In the genomic region with DNA sequence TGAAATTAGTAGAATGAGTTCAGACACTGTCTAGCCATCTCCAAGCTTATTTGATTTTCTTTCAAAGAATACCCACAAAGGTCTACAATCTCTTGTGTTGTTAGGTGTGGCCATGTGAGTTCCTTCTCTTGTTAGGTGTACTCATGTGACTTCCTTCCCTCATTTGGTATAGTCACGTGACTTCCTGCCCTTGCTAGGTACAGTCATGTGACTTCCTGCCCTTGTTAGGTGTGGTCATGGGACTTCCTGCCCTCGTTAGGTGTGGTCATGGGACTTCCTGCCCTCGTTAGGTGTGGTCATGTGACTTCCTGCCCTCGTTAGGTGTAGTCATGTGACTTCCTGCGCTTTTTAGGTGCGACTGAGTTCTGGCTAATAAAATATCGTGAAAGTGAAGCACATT, we compare ENCODE assay signal across 1 cellular context.
TF ChIP-seq lines count a peak whose summit lies in the region.

No MANE protein-coding gene starts in this region.

TF ChIP-seq in GM12878, 131 proteins besides CTCF, POLR2A, EP300 and RAD21 (continued from another document):
- TF ChIP-seq ZZZ3 (IDR thresholded peaks at IDR 0.05; ENCODE audit: control insufficient read depth, insufficient read length, low read depth) (no peak), BHLHE40 (IDR thresholded peaks at IDR 0.05; ENCODE audit: borderline replicate concordance in 1 of 2, low read depth in 2 of 2, low read length in 1 of 2) (peak in 1 of 2 experiments; percentile 45; a peak in 1 of 4 replicates), GABPA (IDR thresholded peaks at IDR 0.05; ENCODE audit: low read depth) (peak; percentile 56; the same call in 1 of the 2 replicates), EZH2 (IDR thresholded peaks at IDR 0.05; ENCODE audit: borderline replicate concordance, control insufficient read depth, low read depth, low read length) (no peak), PAX5 (IDR thresholded peaks at IDR 0.05; ENCODE audit: borderline replicate concordance, low read depth, low read length) (no peak), RAD51 (IDR thresholded peaks at IDR 0.05) (peak; percentile 93), JUND (IDR thresholded peaks at IDR 0.05; ENCODE audit: low read depth, low read length) (no peak), YBX1 (IDR thresholded peaks at IDR 0.05) (no peak), SREBF2 (IDR thresholded peaks at IDR 0.05; ENCODE audit: low read length) (no peak), BRCA1 (IDR thresholded peaks at IDR 0.05; ENCODE audit: low read depth, low read length) (no peak), POLR2AphosphoS2 (IDR thresholded peaks at IDR 0.05; ENCODE audit: low read depth, low read length) (no peak)
- TF ChIP-seq, protein P1, sequence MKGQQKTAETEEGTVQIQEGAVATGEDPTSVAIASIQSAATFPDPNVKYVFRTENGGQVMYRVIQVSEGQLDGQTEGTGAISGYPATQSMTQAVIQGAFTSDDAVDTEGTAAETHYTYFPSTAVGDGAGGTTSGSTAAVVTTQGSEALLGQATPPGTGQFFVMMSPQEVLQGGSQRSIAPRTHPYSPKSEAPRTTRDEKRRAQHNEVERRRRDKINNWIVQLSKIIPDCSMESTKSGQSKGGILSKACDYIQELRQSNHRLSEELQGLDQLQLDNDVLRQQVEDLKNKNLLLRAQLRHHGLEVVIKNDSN (IDR thresholded peaks at IDR 0.05; ENCODE audit: borderline replicate concordance, extremely low read length, insufficient read depth, low read depth, low read length) = peak; percentile 30
- TF ChIP-seq, protein P2, sequence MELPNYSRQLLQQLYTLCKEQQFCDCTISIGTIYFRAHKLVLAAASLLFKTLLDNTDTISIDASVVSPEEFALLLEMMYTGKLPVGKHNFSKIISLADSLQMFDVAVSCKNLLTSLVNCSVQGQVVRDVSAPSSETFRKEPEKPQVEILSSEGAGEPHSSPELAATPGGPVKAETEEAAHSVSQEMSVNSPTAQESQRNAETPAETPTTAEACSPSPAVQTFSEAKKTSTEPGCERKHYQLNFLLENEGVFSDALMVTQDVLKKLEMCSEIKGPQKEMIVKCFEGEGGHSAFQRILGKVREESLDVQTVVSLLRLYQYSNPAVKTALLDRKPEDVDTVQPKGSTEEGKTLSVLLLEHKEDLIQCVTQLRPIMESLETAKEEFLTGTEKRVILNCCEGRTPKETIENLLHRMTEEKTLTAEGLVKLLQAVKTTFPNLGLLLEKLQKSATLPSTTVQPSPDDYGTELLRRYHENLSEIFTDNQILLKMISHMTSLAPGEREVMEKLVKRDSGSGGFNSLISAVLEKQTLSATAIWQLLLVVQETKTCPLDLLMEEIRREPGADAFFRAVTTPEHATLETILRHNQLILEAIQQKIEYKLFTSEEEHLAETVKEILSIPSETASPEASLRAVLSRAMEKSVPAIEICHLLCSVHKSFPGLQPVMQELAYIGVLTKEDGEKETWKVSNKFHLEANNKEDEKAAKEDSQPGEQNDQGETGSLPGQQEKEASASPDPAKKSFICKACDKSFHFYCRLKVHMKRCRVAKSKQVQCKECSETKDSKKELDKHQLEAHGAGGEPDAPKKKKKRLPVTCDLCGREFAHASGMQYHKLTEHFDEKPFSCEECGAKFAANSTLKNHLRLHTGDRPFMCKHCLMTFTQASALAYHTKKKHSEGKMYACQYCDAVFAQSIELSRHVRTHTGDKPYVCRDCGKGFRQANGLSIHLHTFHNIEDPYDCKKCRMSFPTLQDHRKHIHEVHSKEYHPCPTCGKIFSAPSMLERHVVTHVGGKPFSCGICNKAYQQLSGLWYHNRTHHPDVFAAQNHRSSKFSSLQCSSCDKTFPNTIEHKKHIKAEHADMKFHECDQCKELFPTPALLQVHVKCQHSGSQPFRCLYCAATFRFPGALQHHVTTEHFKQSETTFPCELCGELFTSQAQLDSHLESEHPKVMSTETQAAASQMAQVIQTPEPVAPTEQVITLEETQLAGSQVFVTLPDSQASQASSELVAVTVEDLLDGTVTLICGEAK (IDR thresholded peaks at IDR 0.05; ENCODE audit: borderline replicate concordance) = peak; percentile 57; the same call in 1 of the 2 replicates
- TF ChIP-seq, protein P3, sequence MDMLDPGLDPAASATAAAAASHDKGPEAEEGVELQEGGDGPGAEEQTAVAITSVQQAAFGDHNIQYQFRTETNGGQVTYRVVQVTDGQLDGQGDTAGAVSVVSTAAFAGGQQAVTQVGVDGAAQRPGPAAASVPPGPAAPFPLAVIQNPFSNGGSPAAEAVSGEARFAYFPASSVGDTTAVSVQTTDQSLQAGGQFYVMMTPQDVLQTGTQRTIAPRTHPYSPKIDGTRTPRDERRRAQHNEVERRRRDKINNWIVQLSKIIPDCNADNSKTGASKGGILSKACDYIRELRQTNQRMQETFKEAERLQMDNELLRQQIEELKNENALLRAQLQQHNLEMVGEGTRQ (IDR thresholded peaks at IDR 0.05; ENCODE audit: borderline replicate concordance, low read depth, low read length) = peak; percentile 52; the same call in 1 of the 2 replicates
TF ChIP-seq in GM12878: peak in this region for 7.
